2 cellular contexts compared by ENCODE assay signal in the genomic region with DNA sequence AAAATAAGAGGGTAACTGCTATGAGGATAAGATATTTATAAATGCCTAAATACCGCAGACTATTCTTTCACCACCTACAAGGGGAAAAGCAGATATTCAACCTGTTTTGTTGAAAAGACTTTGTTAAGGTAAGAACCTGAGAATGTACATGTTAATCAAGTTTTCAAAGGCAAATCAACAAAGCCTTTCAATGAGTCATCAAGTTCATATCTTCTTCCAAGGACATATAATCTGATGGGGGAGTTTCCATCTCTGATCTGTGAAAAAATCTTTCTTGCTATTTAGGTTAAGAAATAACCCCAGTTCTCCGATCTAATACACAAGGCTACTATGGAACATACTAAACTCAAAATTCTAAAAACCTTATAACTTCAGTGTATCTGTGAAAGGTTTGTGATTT.
TF ChIP-seq lines count a peak whose summit lies in the region.

No MANE protein-coding gene starts in this region.

TF ChIP-seq in IMR-90, 13 proteins besides CTCF, POLR2A, EP300 and RAD21:
- no peak for TF ChIP-seq CHD1 (IDR thresholded peaks at IDR 0.05; ENCODE audit: low read depth, low read length)
TF ChIP-seq in IMR-90: peak in this region for 0.

TF ChIP-seq in K562, 482 proteins besides CTCF, POLR2A, EP300 and RAD21:
- no peak for TF ChIP-seq ZNF507 (tag; conservative IDR thresholded peaks at IDR 0.05)
- TF ChIP-seq POLR2H (tag; IDR thresholded peaks at IDR 0.05; ENCODE audit: low read depth), result no peak
- TF ChIP-seq, protein P1, sequence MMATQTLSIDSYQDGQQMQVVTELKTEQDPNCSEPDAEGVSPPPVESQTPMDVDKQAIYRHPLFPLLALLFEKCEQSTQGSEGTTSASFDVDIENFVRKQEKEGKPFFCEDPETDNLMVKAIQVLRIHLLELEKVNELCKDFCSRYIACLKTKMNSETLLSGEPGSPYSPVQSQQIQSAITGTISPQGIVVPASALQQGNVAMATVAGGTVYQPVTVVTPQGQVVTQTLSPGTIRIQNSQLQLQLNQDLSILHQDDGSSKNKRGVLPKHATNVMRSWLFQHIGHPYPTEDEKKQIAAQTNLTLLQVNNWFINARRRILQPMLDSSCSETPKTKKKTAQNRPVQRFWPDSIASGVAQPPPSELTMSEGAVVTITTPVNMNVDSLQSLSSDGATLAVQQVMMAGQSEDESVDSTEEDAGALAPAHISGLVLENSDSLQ (IDR thresholded peaks at IDR 0.05), result no peak
- TF ChIP-seq XRCC3 (IDR thresholded peaks at IDR 0.05), result no peak
- TF ChIP-seq ZNF253 (CRISPR knock-in tag; conservative IDR thresholded peaks at IDR 0.05), result no peak
- TF ChIP-seq CAMTA2 (CRISPR knock-in tag; conservative IDR thresholded peaks at IDR 0.05), result no peak
- no peak for TF ChIP-seq CBFB (CRISPR knock-in tag; IDR thresholded peaks at IDR 0.05)
- TF ChIP-seq CREM (IDR thresholded peaks at IDR 0.05; ENCODE audit: low read depth), result no peak
- TF ChIP-seq CHD1 (IDR thresholded peaks at IDR 0.05; ENCODE audit: low read length), result no peak
- no peak for TF ChIP-seq NR2F6 (CRISPR knock-in tag; IDR thresholded peaks at IDR 0.05)
- TF ChIP-seq ZNF79 (CRISPR knock-in tag; IDR thresholded peaks at IDR 0.05; ENCODE audit: low read depth), result no peak
- TF ChIP-seq, protein P2, sequence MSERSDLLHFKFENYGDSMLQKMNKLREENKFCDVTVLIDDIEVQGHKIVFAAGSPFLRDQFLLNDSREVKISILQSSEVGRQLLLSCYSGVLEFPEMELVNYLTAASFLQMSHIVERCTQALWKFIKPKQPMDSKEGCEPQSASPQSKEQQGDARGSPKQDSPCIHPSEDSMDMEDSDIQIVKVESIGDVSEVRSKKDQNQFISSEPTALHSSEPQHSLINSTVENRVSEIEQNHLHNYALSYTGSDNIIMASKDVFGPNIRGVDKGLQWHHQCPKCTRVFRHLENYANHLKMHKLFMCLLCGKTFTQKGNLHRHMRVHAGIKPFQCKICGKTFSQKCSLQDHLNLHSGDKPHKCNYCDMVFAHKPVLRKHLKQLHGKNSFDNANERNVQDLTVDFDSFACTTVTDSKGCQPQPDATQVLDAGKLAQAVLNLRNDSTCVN (CRISPR knock-in tag; IDR thresholded peaks at IDR 0.05), result no peak
- TF ChIP-seq, protein P3, sequence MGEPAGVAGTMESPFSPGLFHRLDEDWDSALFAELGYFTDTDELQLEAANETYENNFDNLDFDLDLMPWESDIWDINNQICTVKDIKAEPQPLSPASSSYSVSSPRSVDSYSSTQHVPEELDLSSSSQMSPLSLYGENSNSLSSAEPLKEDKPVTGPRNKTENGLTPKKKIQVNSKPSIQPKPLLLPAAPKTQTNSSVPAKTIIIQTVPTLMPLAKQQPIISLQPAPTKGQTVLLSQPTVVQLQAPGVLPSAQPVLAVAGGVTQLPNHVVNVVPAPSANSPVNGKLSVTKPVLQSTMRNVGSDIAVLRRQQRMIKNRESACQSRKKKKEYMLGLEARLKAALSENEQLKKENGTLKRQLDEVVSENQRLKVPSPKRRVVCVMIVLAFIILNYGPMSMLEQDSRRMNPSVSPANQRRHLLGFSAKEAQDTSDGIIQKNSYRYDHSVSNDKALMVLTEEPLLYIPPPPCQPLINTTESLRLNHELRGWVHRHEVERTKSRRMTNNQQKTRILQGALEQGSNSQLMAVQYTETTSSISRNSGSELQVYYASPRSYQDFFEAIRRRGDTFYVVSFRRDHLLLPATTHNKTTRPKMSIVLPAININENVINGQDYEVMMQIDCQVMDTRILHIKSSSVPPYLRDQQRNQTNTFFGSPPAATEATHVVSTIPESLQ (CRISPR knock-in tag; IDR thresholded peaks at IDR 0.05), result no peak
- no peak for TF ChIP-seq CREB1 (IDR thresholded peaks at IDR 0.05)
- TF ChIP-seq CREB1 (CRISPR knock-in tag; IDR thresholded peaks at IDR 0.05), result no peak
- TF ChIP-seq CCNT2 (IDR thresholded peaks at IDR 0.05; ENCODE audit: borderline replicate concordance, extremely low read depth, insufficient read length, low read depth, low read length), result no peak
- TF ChIP-seq, protein P4, sequence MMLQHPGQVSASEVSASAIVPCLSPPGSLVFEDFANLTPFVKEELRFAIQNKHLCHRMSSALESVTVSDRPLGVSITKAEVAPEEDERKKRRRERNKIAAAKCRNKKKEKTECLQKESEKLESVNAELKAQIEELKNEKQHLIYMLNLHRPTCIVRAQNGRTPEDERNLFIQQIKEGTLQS (IDR thresholded peaks at IDR 0.05), result 0 out of 2 replicates have a peak, but pooled peaks have one; percentile 11
- TF ChIP-seq, protein P4 (CRISPR knock-in tag; conservative IDR thresholded peaks at IDR 0.05), result no peak
- no peak for TF ChIP-seq FOXK1 (CRISPR knock-in tag; IDR thresholded peaks at IDR 0.05; ENCODE audit: borderline replicate concordance)
- TF ChIP-seq JUN (IDR thresholded peaks at IDR 0.05; ENCODE audit: borderline replicate concordance, low read depth, low read length), result no peak
- no peak for TF ChIP-seq JUN (CRISPR knock-in tag; IDR thresholded peaks at IDR 0.05; ENCODE audit: borderline replicate concordance)
- 0 out of 2 replicates have a peak, but pooled peaks have one; percentile 21 for TF ChIP-seq FOSL1 (tag; conservative IDR thresholded peaks at IDR 0.05)
- TF ChIP-seq, protein P5, sequence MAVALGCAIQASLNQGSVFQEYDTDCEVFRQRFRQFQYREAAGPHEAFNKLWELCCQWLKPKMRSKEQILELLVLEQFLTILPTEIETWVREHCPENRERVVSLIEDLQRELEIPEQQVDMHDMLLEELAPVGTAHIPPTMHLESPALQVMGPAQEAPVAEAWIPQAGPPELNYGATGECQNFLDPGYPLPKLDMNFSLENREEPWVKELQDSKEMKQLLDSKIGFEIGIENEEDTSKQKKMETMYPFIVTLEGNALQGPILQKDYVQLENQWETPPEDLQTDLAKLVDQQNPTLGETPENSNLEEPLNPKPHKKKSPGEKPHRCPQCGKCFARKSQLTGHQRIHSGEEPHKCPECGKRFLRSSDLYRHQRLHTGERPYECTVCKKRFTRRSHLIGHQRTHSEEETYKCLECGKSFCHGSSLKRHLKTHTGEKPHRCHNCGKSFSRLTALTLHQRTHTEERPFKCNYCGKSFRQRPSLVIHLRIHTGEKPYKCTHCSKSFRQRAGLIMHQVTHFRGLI (CRISPR knock-in tag; IDR thresholded peaks at IDR 0.05), result no peak
- TF ChIP-seq ETS2 (tag; IDR thresholded peaks at IDR 0.05; ENCODE audit: borderline replicate concordance, poor library complexity, severe bottlenecking), result no peak
- TF ChIP-seq, protein P6, sequence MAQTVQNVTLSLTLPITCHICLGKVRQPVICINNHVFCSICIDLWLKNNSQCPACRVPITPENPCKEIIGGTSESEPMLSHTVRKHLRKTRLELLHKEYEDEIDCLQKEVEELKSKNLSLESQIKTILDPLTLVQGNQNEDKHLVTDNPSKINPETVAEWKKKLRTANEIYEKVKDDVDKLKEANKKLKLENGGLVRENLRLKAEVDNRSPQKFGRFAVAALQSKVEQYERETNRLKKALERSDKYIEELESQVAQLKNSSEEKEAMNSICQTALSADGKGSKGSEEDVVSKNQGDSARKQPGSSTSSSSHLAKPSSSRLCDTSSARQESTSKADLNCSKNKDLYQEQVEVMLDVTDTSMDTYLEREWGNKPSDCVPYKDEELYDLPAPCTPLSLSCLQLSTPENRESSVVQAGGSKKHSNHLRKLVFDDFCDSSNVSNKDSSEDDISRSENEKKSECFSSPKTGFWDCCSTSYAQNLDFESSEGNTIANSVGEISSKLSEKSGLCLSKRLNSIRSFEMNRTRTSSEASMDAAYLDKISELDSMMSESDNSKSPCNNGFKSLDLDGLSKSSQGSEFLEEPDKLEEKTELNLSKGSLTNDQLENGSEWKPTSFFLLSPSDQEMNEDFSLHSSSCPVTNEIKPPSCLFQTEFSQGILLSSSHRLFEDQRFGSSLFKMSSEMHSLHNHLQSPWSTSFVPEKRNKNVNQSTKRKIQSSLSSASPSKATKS (CRISPR knock-in tag; IDR thresholded peaks at IDR 0.05), result no peak
- no peak for TF ChIP-seq JUND (IDR thresholded peaks at IDR 0.05; ENCODE audit: borderline replicate concordance, low read depth, low read length)
- TF ChIP-seq JUND (tag; IDR thresholded peaks at IDR 0.05; ENCODE audit: borderline replicate concordance, low read depth, low read length), result 0 out of 3 replicates have a peak, but pooled peaks have one; percentile 19
- no peak for TF ChIP-seq BMI1 (IDR thresholded peaks at IDR 0.05; ENCODE audit: low read length)
- TF ChIP-seq, protein P7, sequence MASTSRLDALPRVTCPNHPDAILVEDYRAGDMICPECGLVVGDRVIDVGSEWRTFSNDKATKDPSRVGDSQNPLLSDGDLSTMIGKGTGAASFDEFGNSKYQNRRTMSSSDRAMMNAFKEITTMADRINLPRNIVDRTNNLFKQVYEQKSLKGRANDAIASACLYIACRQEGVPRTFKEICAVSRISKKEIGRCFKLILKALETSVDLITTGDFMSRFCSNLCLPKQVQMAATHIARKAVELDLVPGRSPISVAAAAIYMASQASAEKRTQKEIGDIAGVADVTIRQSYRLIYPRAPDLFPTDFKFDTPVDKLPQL (IDR thresholded peaks at IDR 0.05; ENCODE audit: extremely low read depth, insufficient read length), result no peak
